ENCODE assay signal across 8 cellular contexts in the genomic region with DNA sequence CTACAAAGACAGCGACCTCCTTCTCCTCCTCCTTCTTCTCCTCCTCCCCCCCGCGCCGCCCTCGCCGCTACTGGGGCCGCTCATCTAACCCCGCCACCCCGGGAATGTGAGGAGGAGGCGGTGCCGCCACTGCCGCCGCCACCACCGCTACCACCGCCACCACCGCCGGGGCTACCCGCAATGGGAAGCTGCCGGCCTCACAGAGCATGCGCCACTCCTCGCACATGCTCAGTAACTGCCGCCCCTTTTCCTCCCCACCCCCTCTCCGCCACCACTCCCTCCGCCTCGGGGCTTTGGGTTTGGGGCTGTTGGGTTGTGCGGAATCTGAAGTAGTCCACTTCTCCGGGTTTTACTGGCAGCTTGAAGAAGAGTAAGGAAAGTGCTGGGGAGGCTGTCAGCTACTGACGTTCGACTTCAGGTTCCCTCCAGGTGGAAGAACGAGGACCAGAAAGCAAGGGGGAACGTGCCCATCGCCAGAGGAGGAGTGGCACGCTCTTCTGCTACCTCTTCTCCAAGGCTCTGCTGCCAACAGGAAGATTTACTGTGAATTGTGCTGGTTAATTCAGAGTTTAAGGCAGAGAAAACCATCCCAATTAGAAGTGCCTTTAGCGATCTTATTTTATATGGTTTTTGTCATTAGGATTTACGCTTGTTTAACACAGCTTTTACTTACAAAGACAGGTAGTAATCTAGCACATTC. TPM values are rescaled to one million over a fixed set of nuclear protein-coding genes. Genes with fewer than 3 reads are reported as not detected.
DNase-seq lines count a peak whose midpoint lies in the region; ATAC-seq, FAIRE-seq and TF ChIP-seq lines count a peak whose summit lies in the region.

A gene with protein sequence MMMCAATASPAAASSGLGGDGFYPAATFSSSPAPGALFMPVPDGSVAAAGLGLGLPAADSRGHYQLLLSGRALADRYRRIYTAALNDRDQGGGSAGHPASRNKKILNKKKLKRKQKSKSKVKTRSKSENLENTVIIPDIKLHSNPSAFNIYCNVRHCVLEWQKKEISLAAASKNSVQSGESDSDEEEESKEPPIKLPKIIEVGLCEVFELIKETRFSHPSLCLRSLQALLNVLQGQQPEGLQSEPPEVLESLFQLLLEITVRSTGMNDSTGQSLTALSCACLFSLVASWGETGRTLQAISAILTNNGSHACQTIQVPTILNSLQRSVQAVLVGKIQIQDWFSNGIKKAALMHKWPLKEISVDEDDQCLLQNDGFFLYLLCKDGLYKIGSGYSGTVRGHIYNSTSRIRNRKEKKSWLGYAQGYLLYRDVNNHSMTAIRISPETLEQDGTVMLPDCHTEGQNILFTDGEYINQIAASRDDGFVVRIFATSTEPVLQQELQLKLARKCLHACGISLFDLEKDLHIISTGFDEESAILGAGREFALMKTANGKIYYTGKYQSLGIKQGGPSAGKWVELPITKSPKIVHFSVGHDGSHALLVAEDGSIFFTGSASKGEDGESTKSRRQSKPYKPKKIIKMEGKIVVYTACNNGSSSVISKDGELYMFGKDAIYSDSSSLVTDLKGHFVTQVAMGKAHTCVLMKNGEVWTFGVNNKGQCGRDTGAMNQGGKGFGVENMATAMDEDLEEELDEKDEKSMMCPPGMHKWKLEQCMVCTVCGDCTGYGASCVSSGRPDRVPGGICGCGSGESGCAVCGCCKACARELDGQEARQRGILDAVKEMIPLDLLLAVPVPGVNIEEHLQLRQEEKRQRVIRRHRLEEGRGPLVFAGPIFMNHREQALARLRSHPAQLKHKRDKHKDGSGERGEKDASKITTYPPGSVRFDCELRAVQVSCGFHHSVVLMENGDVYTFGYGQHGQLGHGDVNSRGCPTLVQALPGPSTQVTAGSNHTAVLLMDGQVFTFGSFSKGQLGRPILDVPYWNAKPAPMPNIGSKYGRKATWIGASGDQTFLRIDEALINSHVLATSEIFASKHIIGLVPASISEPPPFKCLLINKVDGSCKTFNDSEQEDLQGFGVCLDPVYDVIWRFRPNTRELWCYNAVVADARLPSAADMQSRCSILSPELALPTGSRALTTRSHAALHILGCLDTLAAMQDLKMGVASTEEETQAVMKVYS (N-terminal part only) (minus strand): TSS at position 190 of the 700 bp plus-strand sequence. CDS start 319 bp downstream, outside the sequence.

- intact Hi-C loops in kidney (cut with DNase I): no loop called here

- H3K9me3 ChIP-seq in kidney (ENCODE audit: control insufficient read depth in 1 of 2, low read length in 2 of 2): no peaks in the 10 kb centered on the region

- DNase-seq in AG20443 (ENCODE audit: low spot score) (peak; percentile 97), NCI-H510A treated with DMSO at 0.1 percent for 48 hours (lab: John Stamatoyannopoulos, UW) (peak; percentile 92), chondrocyte (ENCODE audit: low spot score) (peak; percentile 97), kidney (peak; percentile 99)
- DNase-seq in activated CD4-positive, alpha-beta T cell treated with anti-CD3 and anti-CD28 coated beads for 24 hours (ENCODE audit: low read depth in 2 of 2): peak; percentile 93 to 97
- DNase-seq in stimulated activated CD4-positive, alpha-beta T cell treated with anti-CD3 and anti-CD28 coated beads, Interleukin-15, amount 100 ng/mL, for 48 hours (ENCODE audit: low read depth in 2 of 2): peak; percentile 94 to 95

- peak within 1 kb of the TSS; percentile 76 to 92 for H3K4me3 ChIP-seq in kidney (ENCODE audit: low read length in 2 of 2)

- peak; percentile 62 for ATAC-seq in HG03439 (IDR thresholded peaks at IDR 0.05; ENCODE audit: unreplicated experiment)

- TF ChIP-seq CTCF in chondrocyte (IDR thresholded peaks at IDR 0.05) (no peak), kidney (IDR thresholded peaks at IDR 0.05; ENCODE audit: borderline replicate concordance, extremely low read depth, insufficient read depth) (no peak)

- TF ChIP-seq POLR2A in GM19193 (IDR thresholded peaks at IDR 0.05; ENCODE audit: extremely low read depth, insufficient read depth, insufficient read length): peak; percentile 92

- peaks cover 60% of the 10 kb centered on the region for H3K4me1 Mint-ChIP-seq in chondrocyte (ENCODE audit: low read depth)

- FAIRE-seq in kidney (lab: Jason Lieb, UNC): no peak

- H3K4me1 ChIP-seq in kidney (ENCODE audit: control insufficient read depth in 1 of 2, insufficient read depth in 1 of 2, low read depth in 1 of 2, low read length in 2 of 2): peaks cover 12 to 21% of the 10 kb centered on the region in 2 donors

- H3K9ac ChIP-seq in kidney (ENCODE audit: low read length in 2 of 2): peak within 1 kb of the TSS; percentile 61 to 78

- H3K9me3 Mint-ChIP-seq in chondrocyte (ENCODE audit: low read depth): no peaks in the 10 kb centered on the region

- peak within 1 kb of the TSS; percentile 80 to 84 for H3K27ac ChIP-seq in kidney (ENCODE audit: low read depth in 2 of 2, low read length in 2 of 2)

- no peaks in the 10 kb centered on the region for H3K36me3 Mint-ChIP-seq in chondrocyte (ENCODE audit: low read depth)

- H3K27ac Mint-ChIP-seq in chondrocyte (ENCODE audit: unreplicated experiment): peak within 1 kb of the TSS; percentile 94

- H3K36me3 ChIP-seq in kidney (ENCODE audit: control insufficient read depth in 1 of 2, insufficient read depth in 2 of 2, low read length in 2 of 2): no peaks in the 10 kb centered on the region

- H3K4me3 Mint-ChIP-seq in chondrocyte (ENCODE audit: unreplicated experiment): peak within 1 kb of the TSS; percentile 89

- no peaks in the 10 kb centered on the region for H3K27me3 Mint-ChIP-seq in chondrocyte (ENCODE audit: low read depth)

RNA-seq across cellular contexts. Expression of the gene that starts here (rescaled TPM):
- total RNA-seq in chondrocyte (59.5 to 86.7 TPM (median 60.2 TPM) in 3 replicates), kidney (96.4 TPM)
- polyA plus RNA-seq in kidney (ENCODE audit: insufficient read depth, low read depth, low replicate concordance): 14.5 TPM

Comparison
In these comparisons a context has a peak if more than half of its experiments do, and no peak if none do; other contexts are left out.
1. Peak in every context shown above with its lines: DNase-seq, ATAC-seq, H3K4me3 ChIP-seq and H3K27ac ChIP-seq.